ENCODE assay signal across 12 cellular contexts in the genomic region with DNA sequence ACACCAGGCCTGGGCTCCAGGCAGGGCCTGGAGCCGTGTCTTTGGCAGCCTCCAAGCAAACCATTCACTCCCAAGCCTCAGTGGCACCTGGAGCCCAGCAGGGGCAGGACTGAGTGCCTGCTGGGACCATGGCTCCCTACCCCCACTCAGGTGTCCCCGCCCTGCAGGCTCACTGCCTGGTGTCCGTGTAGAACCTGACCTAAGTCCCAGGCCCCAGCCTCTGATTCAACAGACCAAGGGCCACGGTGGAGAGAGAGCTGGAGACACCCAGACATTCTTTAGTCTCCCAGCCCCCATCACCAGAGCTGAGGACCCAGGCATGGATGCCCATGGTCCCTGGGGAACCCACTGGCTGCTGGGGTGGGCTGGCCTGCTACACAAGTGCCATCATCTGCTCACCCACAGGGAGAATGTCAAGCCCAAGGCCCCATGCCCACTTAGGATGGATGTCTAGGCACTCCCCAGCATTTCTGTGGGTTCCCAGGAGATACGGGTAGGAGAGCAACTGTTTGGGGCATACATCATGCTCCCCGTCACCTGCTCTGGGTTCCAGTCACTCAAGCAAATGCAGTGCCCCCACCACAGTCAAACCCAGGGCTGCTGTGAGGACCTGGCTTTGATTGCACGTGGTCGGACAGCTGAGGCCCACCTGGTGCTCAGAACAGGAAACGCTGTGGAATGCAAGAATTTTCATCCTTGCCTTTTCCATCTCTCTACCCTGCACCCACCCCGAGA. TPM values are rescaled to one million over a fixed set of nuclear protein-coding genes. Genes with fewer than 3 reads are reported as not detected.
DNase-seq lines count a peak whose midpoint lies in the region; ATAC-seq, FAIRE-seq and TF ChIP-seq lines count a peak whose summit lies in the region.
"Had no signal": no experiment of that assay in that cellular context is flagged by ENCODE, and none has a peak within 500 bp of the region (broad histone marks: within the 10 kb centered on the region; RNA-seq: fewer than 3 reads in every experiment).

No MANE protein-coding gene starts in this region.

- peak overlapping the region; percentile 70 to 74 for H3K27ac Mint-ChIP-seq in natural killer cell treated with Interleukin-12 subunit alpha and Interleukin-12 subunit beta and Interleukin-15 and Interleukin-18, amount 100 ng/mL, for 72 hours

- H3K4me3 ChIP-seq in DND-41 (ENCODE audit: low read depth in 1 of 2, low read length in 2 of 2), result no peak overlapping the region
- H3K4me3 ChIP-seq in HUES6 (ENCODE audit: low read depth, low read length), result no peak overlapping the region
- H3K4me3 ChIP-seq in K562, result no peak overlapping the region
- H3K4me3 ChIP-seq: adrenal gland had no signal

- no peak overlapping the region for H2AFZ ChIP-seq in DND-41 (ENCODE audit: low read depth, low read length)
- no peak overlapping the region for H2AFZ ChIP-seq in K562 (ENCODE audit: low read depth, low read length)

- no peak overlapping the region for H3K27ac ChIP-seq in DND-41 (ENCODE audit: low read length)
- peak overlapping the region; percentile 26; the same call in 1 of the 2 replicates for H3K27ac ChIP-seq in HUES6 (ENCODE audit: low read depth, low read length)
- no peak overlapping the region for H3K27ac ChIP-seq in K562 (ENCODE audit: extremely low read depth, low read depth, low read length)
- H3K27ac ChIP-seq: adrenal gland had no signal

- no peaks in the 10 kb centered on the region for H3K27me3 Mint-ChIP-seq in natural killer cell treated with Interleukin-12 subunit alpha and Interleukin-12 subunit beta and Interleukin-15 and Interleukin-18, amount 100 ng/mL, for 72 hours

- H3K9me3 Mint-ChIP-seq in natural killer cell treated with Interleukin-12 subunit alpha and Interleukin-12 subunit beta and Interleukin-15 and Interleukin-18, amount 100 ng/mL, for 72 hours, result no peaks in the 10 kb centered on the region

- H3K9me3 ChIP-seq in DND-41 (ENCODE audit: insufficient read depth, low read length, severe bottlenecking) (no peaks in the 10 kb centered on the region), HUES6 (ENCODE audit: control insufficient read depth, insufficient read depth, low read depth, low read length) (no peaks in the 10 kb centered on the region), K562 (replicated peaks; ENCODE audit: control insufficient read depth, insufficient read depth, low read depth, low read length) (no peaks in the 10 kb centered on the region)
- H3K9me3 ChIP-seq: adrenal gland had no signal

- H3K27me3 ChIP-seq in DND-41 (ENCODE audit: insufficient read depth, low read length, poor library complexity), result no peaks in the 10 kb centered on the region
- no peaks in the 10 kb centered on the region for H3K27me3 ChIP-seq in HUES6 (ENCODE audit: control insufficient read depth, insufficient read depth, low read length)
- no peaks in the 10 kb centered on the region for H3K27me3 ChIP-seq in K562 (ENCODE audit: control insufficient read depth in 2 of 2, insufficient read depth in 2 of 2, low read length in 2 of 2)
- H3K27me3 ChIP-seq: adrenal gland had no signal

- H3K4me1 ChIP-seq in DND-41 (ENCODE audit: insufficient read depth, low read length), result no peaks in the 10 kb centered on the region
- H3K4me1 ChIP-seq in HUES6 (ENCODE audit: control insufficient read depth, insufficient read depth, low read length), result peaks cover 31% of the 10 kb centered on the region
- peaks cover 0 to 11% of the 10 kb centered on the region in 2 experiments; a peak in 2 of 5 replicates for H3K4me1 ChIP-seq in K562 (replicated peaks in 1 of 2; ENCODE audit: control insufficient read depth in 2 of 2, insufficient read depth in 2 of 2, low read length in 2 of 2)
- H3K4me1 ChIP-seq: adrenal gland had no signal

- H4K20me1 ChIP-seq in DND-41 (ENCODE audit: insufficient read depth, low read length) (no peaks in the 10 kb centered on the region), K562 (replicated peaks; ENCODE audit: control insufficient read depth, insufficient read depth, low read length) (no peaks in the 10 kb centered on the region)

- intact Hi-C loops in K562 (cut with micrococcal nuclease), result no loop called here

- CTCF ChIA-PET in K562 (lab: Yijun Ruan, JAX; ENCODE audit: low intra/inter-chr PET ratio), result no interaction called here

- in situ Hi-C loops in K562 (cut with MboI), result no loop called here

- TF ChIP-seq RAD21 in K562 (CRISPR knock-in tag; conservative IDR thresholded peaks at IDR 0.05 in 1 of 2, IDR thresholded peaks at IDR 0.05 in 1 of 2), result no peak

- no peak for FAIRE-seq in K562 (lab: Jason Lieb, UNC)

- H3K36me3 ChIP-seq in DND-41 (ENCODE audit: insufficient read depth, low read length) (peaks cover 16% of the 10 kb centered on the region), HUES6 (ENCODE audit: control insufficient read depth, insufficient read depth, low read length) (0 out of 2 replicates have a peak, but pooled peaks cover 3% of the 10 kb centered on the region), K562 (ENCODE audit: control insufficient read depth, insufficient read depth, low read length) (no peaks in the 10 kb centered on the region)
- H3K36me3 ChIP-seq: adrenal gland had no signal

- peaks cover 15 to 27% of the 10 kb centered on the region in 2 donors for H3K4me1 Mint-ChIP-seq in natural killer cell treated with Interleukin-12 subunit alpha and Interleukin-12 subunit beta and Interleukin-15 and Interleukin-18, amount 100 ng/mL, for 72 hours (ENCODE audit: low read depth in 2 of 2)

- TF ChIP-seq CTCF in DND-41 (IDR thresholded peaks at IDR 0.05; ENCODE audit: borderline replicate concordance, extremely low read depth, low read length, poor library complexity, severe bottlenecking), result no peak
- 0 out of 6 replicates have a peak, but pooled peaks of 1 of the 3 experiments have one; percentile 4 for TF ChIP-seq CTCF in K562 (IDR thresholded peaks at IDR 0.05 in 2 of 3, conservative IDR thresholded peaks at IDR 0.05 in 1 of 3; ENCODE audit: insufficient read depth in 2 of 3, low read depth in 1 of 3, low read length in 3 of 3)

- H3K9me1 ChIP-seq in K562 (ENCODE audit: control insufficient read depth, insufficient read depth, low read length), result no peaks in the 10 kb centered on the region

- TF ChIP-seq EP300 in K562 (IDR thresholded peaks at IDR 0.05; ENCODE audit: low read length), result no peak

- H3K79me2 ChIP-seq in DND-41 (ENCODE audit: insufficient read depth, low read length) (no peaks in the 10 kb centered on the region), K562 (ENCODE audit: control insufficient read depth, insufficient read depth, low read length) (no peaks in the 10 kb centered on the region)

- DNase-seq in DND-41 (no peak), K562 (ENCODE audit: extremely low read depth in 1 of 4, low spot score in 3 of 4) (peak in 1 of 4 experiments; percentile 19), erythroblast (lab: John Stamatoyannopoulos, UW) (no peak), NCI-H345 treated with DMSO at 0.1 percent for 48 hours (lab: John Stamatoyannopoulos, UW; ENCODE audit: unreplicated experiment) (no peak), SK-N-DZ (ENCODE audit: low spot score) (no peak), HuH-7 (ENCODE audit: low spot score) (no peak)
- peak; percentile 56 for DNase-seq in natural killer cell treated with Interleukin-12 subunit alpha and Interleukin-12 subunit beta and Interleukin-15 and Interleukin-18, amount 100 ng/mL, for 72 hours (ENCODE audit: low spot score)
- DNase-seq: adrenal gland, NCI-H1417 treated with DMSO at 0.1 percent for 48 hours had no signal

- peak; percentile 25; the same call in 1 of the 3 replicates for ATAC-seq in DND-41 (ENCODE audit: insufficient read depth, low read depth)
- ATAC-seq in K562, result peak; percentile 67
- ATAC-seq in natural killer cell treated with Interleukin-12 subunit alpha and Interleukin-12 subunit beta and Interleukin-15 and Interleukin-18, amount 100 ng/mL, for 72 hours, result peak; percentile 21 to 47
- ATAC-seq: activated CD4-positive, CD25-positive, alpha-beta regulatory T cell treated with anti-CD3 and anti-CD28 coated beads, Interleukin-2, amount 50 U/mL, for 24 hours; left lobe of liver had no signal

- H3K9ac ChIP-seq in DND-41 (ENCODE audit: low read depth, low read length), result no peak overlapping the region
- H3K9ac ChIP-seq in HUES6 (ENCODE audit: low read length), result peak overlapping the region; percentile 3
- peak overlapping the region in 1 of 2 experiments; percentile 45; a peak in 1 of 4 replicates for H3K9ac ChIP-seq in K562 (ENCODE audit: insufficient read depth in 1 of 2, low read depth in 2 of 2, low read length in 2 of 2)

- no TSS peak for BruUV-seq in K562 (replicated peaks; lab: Mats Ljungman, UMichigan)

- 51% methylated on average over 8 of the region's 10 CpGs for WGBS in K562 (ENCODE audit: insufficient coverage, low coverage, missing lambda C conversion rate)

- TF ChIP-seq POLR2A in K562 (conservative IDR thresholded peaks at IDR 0.05) (no peak), erythroblast (IDR thresholded peaks at IDR 0.05; ENCODE audit: low read length) (no peak)

- no peaks in the 10 kb centered on the region for H3K36me3 Mint-ChIP-seq in natural killer cell treated with Interleukin-12 subunit alpha and Interleukin-12 subunit beta and Interleukin-15 and Interleukin-18, amount 100 ng/mL, for 72 hours

- POLR2A ChIA-PET in K562 (lab: Yijun Ruan, JAX), result interaction anchor here (1.2 kb wide), 1 partner anchor 30 kb away, joined by 3 read pairs; no protein-coding TSS in a partner anchor

- H3K4me2 ChIP-seq in DND-41 (ENCODE audit: insufficient read depth, low read length), result no peak overlapping the region
- H3K4me2 ChIP-seq in K562 (ENCODE audit: insufficient read depth, low read length), result no peak overlapping the region

- peak overlapping the region; percentile 38 for H3K4me3 Mint-ChIP-seq in natural killer cell treated with Interleukin-12 subunit alpha and Interleukin-12 subunit beta and Interleukin-15 and Interleukin-18, amount 100 ng/mL, for 72 hours

RNA-seq across cellular contexts. Expression of gene ATG16L1, which starts 42.9 kb away (rescaled TPM):
- total RNA-seq in K562 (2011; cell fraction: chromatin; rRNA removed; ENCODE audit: low replicate concordance), result 70.8 and 90.9 TPM in 2 replicates
- 37.9 and 38.0 TPM in 2 replicates for total RNA-seq in K562 (2011; cell fraction: nucleolus; rRNA removed)
- total RNA-seq in K562 (2011; cell fraction: nucleoplasm; rRNA removed), result 41.7 and 49.2 TPM in 2 replicates
- 21.2 and 26.9 TPM in 2 replicates for total RNA-seq in K562 (2014; rRNA removed)
- 15.3 and 16.4 TPM in 2 replicates for total RNA-seq in K562 (2014; rRNA removed; fragmentation: Illumina TruSeq; extraction: Trizol)
- 17.2 and 18.8 TPM in 2 replicates for total RNA-seq in K562 (2015; rRNA removed; fragmentation: Illumina TruSeq; extraction: Trizol)
- total RNA-seq in K562 (2021), result 18.8 and 21.1 TPM in 2 replicates
- 20.7 and 21.2 TPM in 2 replicates for polyA plus RNA-seq in K562 (2011; rRNA removed)
- polyA plus RNA-seq in K562 (2011; cell fraction: cytosol; rRNA removed), result 11.5 and 12.7 TPM in 2 replicates
- 72.0 and 76.5 TPM in 2 replicates for polyA plus RNA-seq in K562 (2011; cell fraction: nucleus; rRNA removed)
- 8.2 and 8.9 TPM in 2 replicates for polyA plus RNA-seq in K562 (2012)
- polyA plus RNA-seq in K562 (2014; fragmentation: Illumina TruSeq; extraction: Trizol), result 11.6 and 13.0 TPM in 2 replicates
- 1 to 10 TPM; 6.4 to 7.0 TPM for polyA plus RNA-seq in K562 (2014; fragmentation: Nextera tagmentation; extraction: Ambion mirVana)
- polyA plus RNA-seq in K562 (2014; rRNA removed), result 17.2 and 21.3 TPM in 2 replicates
- 34.9 and 41.6 TPM in 2 replicates for polyA minus RNA-seq in K562 (2011; rRNA and poly(A)+ RNA removed)
- 8.5 and 8.8 TPM in 2 replicates for polyA minus RNA-seq in K562 (2011; cell fraction: cytosol; rRNA and poly(A)+ RNA removed)
- 37.4 and 52.9 TPM in 2 replicates for polyA minus RNA-seq in K562 (2011; cell fraction: nucleus; rRNA and poly(A)+ RNA removed)
- 10 to 100 TPM; 39.5 to 78.6 TPM for total RNA-seq in natural killer cell treated with Interleukin-12 subunit alpha and Interleukin-12 subunit beta and Interleukin-15 and Interleukin-18, amount 100 ng/mL, for 72 hours
- 23.2 and 31.9 TPM in 2 replicates for polyA plus RNA-seq in SK-N-DZ (2014; cell fraction: cytosol; rRNA removed)
- 64.0 and 90.2 TPM in 2 replicates for polyA plus RNA-seq in SK-N-DZ (2014; cell fraction: nucleus; rRNA removed)
